Comparison of ENCODE assay signal across 22 cellular contexts in genomic region chr10:33749809-33750208, GRCh38.
DNase-seq lines count a peak whose midpoint lies in the region; ATAC-seq and TF ChIP-seq lines count a peak whose summit lies in the region.
"Had no signal": no experiment of that assay in that cellular context is flagged by ENCODE, and none has a peak within 500 bp of the region (broad histone marks: within the 10 kb centered on the region; RNA-seq: fewer than 3 reads in every experiment).

No MANE protein-coding gene starts in this region.

- H3K79me1 ChIP-seq in neuronal stem cell (ENCODE audit: low read depth, low read length) = no peaks in the 10 kb centered on the region

- no TSS peak for BruUV-seq in A673 (replicated peaks; lab: Mats Ljungman, UMichigan)

- H2BK12ac ChIP-seq in neuronal stem cell (ENCODE audit: low read length) = no peak overlapping the region

- DNase-seq in A673 (ENCODE audit: low spot score) (peak; percentile 69), heart right ventricle (peak in 1 of 2 donors; percentile 68), neuronal stem cell (ENCODE audit: low spot score) (no peak), NCI-H510A treated with DMSO at 0.1 percent for 48 hours (lab: John Stamatoyannopoulos, UW) (no peak)
- DNase-seq: CD4-positive, CD25-positive, alpha-beta regulatory T cell; DMS153; DND-41; GM23248; H7; NCI-H1048; NCI-H146; NCI-H2029; NCI-H2227 treated with DMSO at 0.1 percent for 48 hours; NCI-H69; RPMI8226; SHP77 treated with DMSO at 0.1 percent for 48 hours; T-helper 1 cell had no signal

- intact Hi-C loops in A673 (cut with micrococcal nuclease; ENCODE audit: unreplicated experiment) (loop anchor here (10.0 kb wide), 1 partner anchor 415 kb away; the partner anchor contains the start of gene NRP1), heart right ventricle (cut with DNase I) (loop anchor here in 1 of 10 donors (5.0 kb wide), 1 partner anchor 43 kb away; no protein-coding TSS in a partner anchor)

- no peak overlapping the region for H4K91ac ChIP-seq in neuronal stem cell (ENCODE audit: low read depth, low read length, poor library complexity)

- H3K4me3 ChIP-seq in A673 (ENCODE audit: low read depth, low read length, poor library complexity, severe bottlenecking) (no peak overlapping the region), heart right ventricle (no peak overlapping the region), neuronal stem cell (ENCODE audit: low read length in 2 of 2) (no peak overlapping the region)
- no peak overlapping the region for H3K4me3 ChIP-seq in BLaER1 treated with 17β-estradiol and CSF1 and Interleukin-3, amounts not matched to agents 10 nM and 100 nM
- H3K4me3 ChIP-seq: A549, GM23248 had no signal

- H3K18ac ChIP-seq in neuronal stem cell (ENCODE audit: low read length) = no peak overlapping the region

- ATAC-seq in heart right ventricle = peak; percentile 67 to 96 (median 93)
- no peak for ATAC-seq in GM18909 (IDR thresholded peaks at IDR 0.05; ENCODE audit: poor library complexity, unreplicated experiment)
- ATAC-seq in HG02870 (IDR thresholded peaks at IDR 0.05; ENCODE audit: unreplicated experiment) = no peak
- ATAC-seq: A549 had no signal

- H3K9me3 ChIP-seq in A673 (ENCODE audit: low read depth, low read length, poor library complexity, severe bottlenecking) = no peaks in the 10 kb centered on the region
- H3K9me3 ChIP-seq in BLaER1 treated with 17β-estradiol and CSF1 and Interleukin-3, amounts not matched to agents 10 nM and 100 nM (replicated peaks in 1 of 11) = no peaks in the 10 kb centered on the region
- no peaks in the 10 kb centered on the region for H3K9me3 ChIP-seq in heart right ventricle
- no peaks in the 10 kb centered on the region for H3K9me3 ChIP-seq in neuronal stem cell (replicated peaks in 1 of 2; ENCODE audit: control insufficient read depth in 2 of 2, insufficient read depth in 1 of 2, low read depth in 1 of 2, low read length in 2 of 2)
- H3K9me3 ChIP-seq: A549 had no signal

- H3K4me2 ChIP-seq in BLaER1 treated with 17β-estradiol and CSF1 and Interleukin-3, amounts not matched to agents 10 nM and 100 nM = peak overlapping the region in 10 of 11 experiments; percentile 36 to 73 (median 60); a peak in 21 of 22 replicates
- H3K4me2 ChIP-seq in neuronal stem cell (ENCODE audit: insufficient read depth, low read length, poor library complexity, severe bottlenecking) = no peak overlapping the region
- H3K4me2 ChIP-seq: A549 had no signal

- H3K4me1 ChIP-seq in A673 (ENCODE audit: insufficient read depth, low read length, poor library complexity, severe bottlenecking) = peaks cover 14% of the 10 kb centered on the region
- H3K4me1 ChIP-seq in BLaER1 treated with 17β-estradiol and CSF1 and Interleukin-3, amounts not matched to agents 10 nM and 100 nM = peaks cover 11 to 23% (median 17%) of the 10 kb centered on the region in 10 experiments; a peak in 17 of 20 replicates
- H3K4me1 ChIP-seq in heart right ventricle = peaks cover 9 to 26% (median 21%) of the 10 kb centered on the region in 9 donors
- peaks cover 4 to 17% of the 10 kb centered on the region in 2 donors for H3K4me1 ChIP-seq in neuronal stem cell (ENCODE audit: control insufficient read depth in 2 of 2, insufficient read depth in 1 of 2, low read depth in 1 of 2, low read length in 2 of 2)
- H3K4me1 ChIP-seq: A549 had no signal

- H3K9ac ChIP-seq in BLaER1 treated with 17β-estradiol and CSF1 and Interleukin-3, amounts not matched to agents 10 nM and 100 nM = no peak overlapping the region; a peak in 1 of 22 replicates
- H3K9ac ChIP-seq in neuronal stem cell (ENCODE audit: low read depth, low read length, poor library complexity) = no peak overlapping the region
- H3K9ac ChIP-seq: GM23248 had no signal

- POLR2A ChIA-PET in A673 (lab: Charles Lee; ENCODE audit: low non-redundant PET) = no interaction called here

- H3K4ac ChIP-seq in neuronal stem cell (ENCODE audit: low read length) = no peak overlapping the region

- TF ChIP-seq CTCF in A673 (conservative IDR thresholded peaks at IDR 0.05; ENCODE audit: low read depth, low read length) (no peak), heart right ventricle (IDR thresholded peaks at IDR 0.05) (no peak)

- no peak overlapping the region for H3K23ac ChIP-seq in neuronal stem cell (ENCODE audit: low read depth, low read length, poor library complexity)

- H2BK5ac ChIP-seq in neuronal stem cell (ENCODE audit: low read length) = no peak overlapping the region

- H4K8ac ChIP-seq in neuronal stem cell (ENCODE audit: low read depth, low read length) = no peak overlapping the region

- H2AFZ ChIP-seq in neuronal stem cell (ENCODE audit: low read length) = peak overlapping the region; percentile 51
- H2AFZ ChIP-seq: GM23248 had no signal

- no peaks in the 10 kb centered on the region for H3K36me3 ChIP-seq in A673 (ENCODE audit: insufficient read depth, low read length, poor library complexity, severe bottlenecking)
- no peaks in the 10 kb centered on the region for H3K36me3 ChIP-seq in BLaER1 treated with 17β-estradiol and CSF1 and Interleukin-3, amounts not matched to agents 10 nM and 100 nM
- no peaks in the 10 kb centered on the region for H3K36me3 ChIP-seq in heart right ventricle
- H3K36me3 ChIP-seq in neuronal stem cell (replicated peaks in 1 of 2; ENCODE audit: control insufficient read depth in 2 of 2, insufficient read depth in 2 of 2, low read length in 2 of 2) = no peaks in the 10 kb centered on the region

- CTCF ChIA-PET in A673 (lab: Charles Lee) = no interaction called here

- H2BK15ac ChIP-seq in neuronal stem cell (ENCODE audit: low read length) = no peak overlapping the region

- H3K14ac ChIP-seq in neuronal stem cell (ENCODE audit: low read length) = no peak overlapping the region

- H3K27me3 ChIP-seq in A673 (replicated peaks; ENCODE audit: insufficient read depth, low read depth, low read length, poor library complexity) (no peaks in the 10 kb centered on the region), heart right ventricle (no peaks in the 10 kb centered on the region), neuronal stem cell (ENCODE audit: control insufficient read depth in 3 of 3, insufficient read depth in 3 of 3, low read depth in 1 of 3, low read length in 3 of 3) (no peaks in the 10 kb centered on the region)
- H3K27me3 ChIP-seq in BLaER1 treated with 17β-estradiol and CSF1 and Interleukin-3, amounts not matched to agents 10 nM and 100 nM = no peaks in the 10 kb centered on the region

- 25 to 30% methylated on average over 4 of the region's 4 CpGs for WGBS in heart right ventricle, 2 donors
- WGBS in neuronal stem cell (ENCODE audit: extremely low coverage in 2 of 2, insufficient read length in 2 of 2, insufficient replicate concordance in 1 of 2), 2 donors = no CpG with 5 or more reads among the region's 4 CpGs

- no peaks in the 10 kb centered on the region for H4K20me1 ChIP-seq in BLaER1 treated with 17β-estradiol and CSF1 and Interleukin-3, amounts not matched to agents 10 nM and 100 nM

- no peak overlapping the region for H2BK120ac ChIP-seq in neuronal stem cell (ENCODE audit: low read depth, low read length)

- H3K27ac ChIP-seq in A673 (ENCODE audit: low read depth, low read length, poor library complexity, severe bottlenecking) (no peak overlapping the region), heart right ventricle (peak overlapping the region in 5 of 10 donors; percentile 32 to 59 (median 51)), neuronal stem cell (replicated peaks; ENCODE audit: low read length) (no peak overlapping the region)
- H3K27ac ChIP-seq in BLaER1 treated with 17β-estradiol and CSF1 and Interleukin-3, amounts not matched to agents 10 nM and 100 nM = peak overlapping the region in 1 of 11 experiments; percentile 2; a peak in 1 of 22 replicates
- H3K27ac ChIP-seq: A549, GM23248, HL-60 had no signal

- H2AK5ac ChIP-seq in neuronal stem cell (ENCODE audit: low read depth, low read length) = no peak overlapping the region

Comparison
In these comparisons a context has a peak if more than half of its experiments do, and no peak if none do; other contexts are left out.
1. ATAC-seq: peak in heart right ventricle (8 of 8); none in GM18909 (single experiment) and HG02870 (single experiment).